Comparison of ENCODE assay signal across 25 cellular contexts in genomic region chr9:124501771-124502320, GRCh38. TPM values are rescaled to one million over a fixed set of nuclear protein-coding genes. Genes with fewer than 3 reads are reported as not detected.
"Had no signal": no experiment of that assay in that cellular context is flagged by ENCODE, and none has a peak within 500 bp of the region (broad histone marks: within the 10 kb centered on the region; RNA-seq: fewer than 3 reads in every experiment).

No MANE protein-coding gene starts in this region.

- H3K4me3 ChIP-seq: ascending aorta, body of pancreas, MG63, SJCRH30 had no signal

- H3K9me3 ChIP-seq: ascending aorta, body of pancreas, MG63, SJCRH30 had no signal

- ATAC-seq: activated CD4-positive, CD25-positive, alpha-beta regulatory T cell treated with anti-CD3 and anti-CD28 coated beads, Interleukin-2, amount 50 U/mL, for 24 hours; activated CD8-positive, alpha-beta T cell treated with anti-CD3 and anti-CD28 coated beads for 36 hours; body of pancreas; Panc1 had no signal

- FAIRE-seq: bronchial epithelial cell had no signal

- H3K36me3 ChIP-seq: ascending aorta, MG63, SJCRH30 had no signal

- DNase-seq: activated CD4-positive, alpha-beta T cell treated with anti-CD3 and anti-CD28 coated beads for 4 hours; activated CD8-positive, alpha-beta memory T cell treated with anti-CD3 and anti-CD28 coated beads, Interleukin-2, amount 50 U/mL, for 4 hours; activated CD8-positive, alpha-beta T cell treated with anti-CD3 and anti-CD28 coated beads for 36 hours; activated naive CD4-positive, alpha-beta T cell; activated T-cell treated with anti-CD3 and anti-CD28 coated beads, Interleukin-2, amount 50 U/mL, for 1 hour; amniotic stem cell; body of pancreas; central memory CD4-positive, alpha-beta T cell; MG63; MV-4-11; NCI-H1092 treated with DMSO at 0.1 percent for 48 hours; NCI-H1436; NCI-H1694 treated with DMSO at 0.1 percent for 48 hours; NCI-H2029 treated with DMSO at 0.1 percent for 48 hours; NCI-H345; NCI-H510A; NK-92 treated with Interleukin-12 subunit alpha and Interleukin-12 subunit beta, amount 100 ng/mL, for 24 hours; OCI-M1; Right ventricle myocardium superior; RPMI8226; SJCRH30 had no signal

- H3K27ac ChIP-seq: ascending aorta, body of pancreas, SJCRH30 had no signal

- H3K4me1 ChIP-seq: SJCRH30 had no signal

RNA-seq across cellular contexts. Expression of gene NR5A1, which starts 5.4 kb away (rescaled TPM):
- total RNA-seq: activated CD8-positive, alpha-beta T cell treated with anti-CD3 and anti-CD28 coated beads for 36 hours; body of pancreas; bronchial epithelial cell; Right ventricle myocardium superior; SJCRH30 had no signal

RNA-seq across cellular contexts. Expression of gene ADGRD2, which starts 51.6 kb away (rescaled TPM):
- total RNA-seq: activated CD8-positive, alpha-beta T cell treated with anti-CD3 and anti-CD28 coated beads for 36 hours; ascending aorta; body of pancreas; bronchial epithelial cell; Right ventricle myocardium superior; SJCRH30 had no signal
